Comparison of ENCODE assay signal across 8 cellular contexts in genomic region chr9:101311759-101312420, GRCh38.
DNase-seq lines count a peak whose midpoint lies in the region; ATAC-seq lines count a peak whose summit lies in the region.

No MANE protein-coding gene starts in this region.

- ATAC-seq in GM18907 (IDR thresholded peaks at IDR 0.05; ENCODE audit: unreplicated experiment) (peak; percentile 85), HG03066 (IDR thresholded peaks at IDR 0.05; ENCODE audit: low read depth, unreplicated experiment) (peak; percentile 80)

- DNase-seq in COLO829 (ENCODE audit: low spot score) (peak; percentile 82), NCI-H1930 (lab: John Stamatoyannopoulos, UW) (peak; percentile 35 to 69), SW 1271 (lab: John Stamatoyannopoulos, UW) (peak; percentile 45 to 80), fibroblast of peridontal ligament (ENCODE audit: extremely low read depth) (peak; percentile 93), pons (ENCODE audit: low spot score) (peak; percentile 94)
- no peak for DNase-seq in stimulated activated CD4-positive, alpha-beta T cell treated with anti-CD3 and anti-CD28 coated beads, Interleukin-2, amount 100 ng/mL, for 24 hours

Comparison
In these comparisons a context has a peak if more than half of its experiments do, and no peak if none do; other contexts are left out.
1. DNase-seq: peak in COLO829 (single experiment), NCI-H1930 (2 of 2), SW 1271 (2 of 2), fibroblast of peridontal ligament (single experiment) and pons (single experiment); none in stimulated activated CD4-positive, alpha-beta T cell treated with anti-CD3 and anti-CD28 coated beads, Interleukin-2, amount 100 ng/mL, for 24 hours (0 of 2).